26 cellular contexts compared by ENCODE assay signal in genomic region chr1:183516725-183517124, GRCh38. TPM values are rescaled to one million over a fixed set of nuclear protein-coding genes. Genes with fewer than 3 reads are reported as not detected.
DNase-seq lines count a peak whose midpoint lies in the region; ATAC-seq, FAIRE-seq and TF ChIP-seq lines count a peak whose summit lies in the region.
"Had no signal": no experiment of that assay in that cellular context is flagged by ENCODE, and none has a peak within 500 bp of the region (broad histone marks: within the 10 kb centered on the region; RNA-seq: fewer than 3 reads in every experiment).

No MANE protein-coding gene starts in this region.

- H3F3A ChIP-seq in neural progenitor cell (ENCODE audit: low read depth) = no peaks in the 10 kb centered on the region

- TF ChIP-seq POLR2A in GM12891 (IDR thresholded peaks at IDR 0.05; ENCODE audit: low read depth, low read length) = no peak

- no peak overlapping the region for H2AFZ ChIP-seq in neural progenitor cell (replicated peaks)

- H3K36me3 ChIP-seq in neural progenitor cell = peaks cover 6% of the 10 kb centered on the region

- no peak overlapping the region for H3K27ac ChIP-seq in neural progenitor cell
- H3K27ac ChIP-seq: A549, HL-60, SJSA1 had no signal

- H3K4me1 Mint-ChIP-seq in activated T-helper 2 cell treated with anti-CD3 and anti-CD28 coated beads, Interferon-gamma antibody, Interleukin-2, Interleukin-4, amounts not matched to agents 10 μg/mL and 5 μg/mL and 100 μg/mL, durations not matched to agents 14 hours and 24 hours and 36 hours (ENCODE audit: low read depth) = peaks cover 21% of the 10 kb centered on the region
- H3K4me1 Mint-ChIP-seq in activated naive CD4-positive, alpha-beta T cell treated with anti-CD3 and anti-CD28 coated beads for 36 hours (ENCODE audit: low read depth) = peaks cover 14% of the 10 kb centered on the region
- peaks cover 3% of the 10 kb centered on the region for H3K4me1 Mint-ChIP-seq in neural progenitor cell

- H3K79me2 ChIP-seq in neural progenitor cell (ENCODE audit: low read depth) = peaks cover 28% of the 10 kb centered on the region

- H3K4me3 Mint-ChIP-seq in activated T-helper 2 cell treated with anti-CD3 and anti-CD28 coated beads, Interferon-gamma antibody, Interleukin-2, Interleukin-4, amounts not matched to agents 10 μg/mL and 5 μg/mL and 100 μg/mL, durations not matched to agents 14 hours and 24 hours and 36 hours (ENCODE audit: low read depth) = no peak overlapping the region
- H3K4me3 Mint-ChIP-seq in activated naive CD4-positive, alpha-beta T cell treated with anti-CD3 and anti-CD28 coated beads for 36 hours = no peak overlapping the region
- no peak overlapping the region for H3K4me3 Mint-ChIP-seq in neural progenitor cell
- H3K4me3 Mint-ChIP-seq: H9 had no signal

- DNase-seq in GM12891 (ENCODE audit: insufficient read length, low spot score) (no peak), NCI-H526 (lab: John Stamatoyannopoulos, UW) (peak; percentile 50), left colon (no peak), NCI-H1417 (lab: John Stamatoyannopoulos, UW) (no peak), neural progenitor cell (ENCODE audit: low spot score) (no peak), NK-92 (lab: John Stamatoyannopoulos, UW; ENCODE audit: unreplicated experiment) (no peak)
- DNase-seq in activated T-helper 2 cell treated with anti-CD3 and anti-CD28 coated beads, Interferon-gamma antibody, Interleukin-2, Interleukin-4, amounts not matched to agents 10 μg/mL and 5 μg/mL and 100 μg/mL, durations not matched to agents 14 hours and 24 hours and 36 hours (ENCODE audit: low spot score) = no peak
- DNase-seq in activated naive CD4-positive, alpha-beta T cell treated with anti-CD3 and anti-CD28 coated beads for 36 hours = no peak
- DNase-seq: BE2C, EL, GF-D8, H9, KBM-7, NCI-H1105, NCI-H1694, NCI-H2107, NCI-H2227 treated with DMSO at 0.1 percent for 48 hours, NCI-H510A, NCI-H82, OCI-M1 had no signal

- H3K9ac ChIP-seq in neural progenitor cell = no peak overlapping the region

- no peaks in the 10 kb centered on the region for H3K27me3 ChIP-seq in neural progenitor cell
- H3K27me3 ChIP-seq: BE2C, SJSA1 had no signal

- H3K36me3 Mint-ChIP-seq in activated T-helper 2 cell treated with anti-CD3 and anti-CD28 coated beads, Interferon-gamma antibody, Interleukin-2, Interleukin-4, amounts not matched to agents 10 μg/mL and 5 μg/mL and 100 μg/mL, durations not matched to agents 14 hours and 24 hours and 36 hours (ENCODE audit: low read depth) = peaks cover 45% of the 10 kb centered on the region
- H3K36me3 Mint-ChIP-seq in activated naive CD4-positive, alpha-beta T cell treated with anti-CD3 and anti-CD28 coated beads for 36 hours (ENCODE audit: low read depth) = peaks cover 24% of the 10 kb centered on the region
- H3K36me3 Mint-ChIP-seq in neural progenitor cell = peaks cover 12% of the 10 kb centered on the region

- no peak overlapping the region for H3K4me2 ChIP-seq in neural progenitor cell
- H3K4me2 ChIP-seq: A549 had no signal

- H3K4me1 ChIP-seq in neural progenitor cell = peaks cover 1% of the 10 kb centered on the region

- CTCF ChIA-PET in activated naive CD4-positive, alpha-beta T cell treated with anti-CD3 and anti-CD28 coated beads for 36 hours (lab: Charles Lee) = no interaction called here

- TF ChIP-seq CTCF in neural progenitor cell (IDR thresholded peaks at IDR 0.05) = no peak

- intact Hi-C loops in activated T-helper 2 cell treated with anti-CD3 and anti-CD28 coated beads, Interferon-gamma antibody, Interleukin-2, Interleukin-4, amounts not matched to agents 10 μg/mL and 5 μg/mL and 100 μg/mL, durations not matched to agents 14 hours and 24 hours and 36 hours (cut with micrococcal nuclease) = no loop called here
- intact Hi-C loops in left colon (cut with DNase I, micrococcal nuclease) = no loop called here
- intact Hi-C loops in activated naive CD4-positive, alpha-beta T cell treated with anti-CD3 and anti-CD28 coated beads for 36 hours (cut with micrococcal nuclease) = no loop called here

- peak; percentile 38 for FAIRE-seq in GM12891 (lab: Jason Lieb, UNC)
- FAIRE-seq: A549, HepG2, RCC 7860 had no signal

- H3K9me3 ChIP-seq in neural progenitor cell (ENCODE audit: low read depth) = no peaks in the 10 kb centered on the region
- H3K9me3 ChIP-seq: A549, BE2C, SJSA1 had no signal

- peak; percentile 89 for ATAC-seq in left colon
- ATAC-seq: A549, HepG2, Right ventricle myocardium inferior had no signal

- H3K27ac Mint-ChIP-seq in activated T-helper 2 cell treated with anti-CD3 and anti-CD28 coated beads, Interferon-gamma antibody, Interleukin-2, Interleukin-4, amounts not matched to agents 10 μg/mL and 5 μg/mL and 100 μg/mL, durations not matched to agents 14 hours and 24 hours and 36 hours = peak overlapping the region; percentile 8
- H3K27ac Mint-ChIP-seq in activated naive CD4-positive, alpha-beta T cell treated with anti-CD3 and anti-CD28 coated beads for 36 hours = no peak overlapping the region
- H3K27ac Mint-ChIP-seq in neural progenitor cell = no peak overlapping the region
- H3K27ac Mint-ChIP-seq: H9 had no signal

- H3K27me3 Mint-ChIP-seq in activated T-helper 2 cell treated with anti-CD3 and anti-CD28 coated beads, Interferon-gamma antibody, Interleukin-2, Interleukin-4, amounts not matched to agents 10 μg/mL and 5 μg/mL and 100 μg/mL, durations not matched to agents 14 hours and 24 hours and 36 hours (ENCODE audit: low read depth) = no peaks in the 10 kb centered on the region
- no peaks in the 10 kb centered on the region for H3K27me3 Mint-ChIP-seq in activated naive CD4-positive, alpha-beta T cell treated with anti-CD3 and anti-CD28 coated beads for 36 hours (ENCODE audit: low read depth)
- no peaks in the 10 kb centered on the region for H3K27me3 Mint-ChIP-seq in neural progenitor cell (ENCODE audit: insufficient read depth, low read depth)

- H4K20me1 ChIP-seq in neural progenitor cell (ENCODE audit: low read depth) = peaks cover 15% of the 10 kb centered on the region

- no peaks in the 10 kb centered on the region for H3K9me3 Mint-ChIP-seq in activated T-helper 2 cell treated with anti-CD3 and anti-CD28 coated beads, Interferon-gamma antibody, Interleukin-2, Interleukin-4, amounts not matched to agents 10 μg/mL and 5 μg/mL and 100 μg/mL, durations not matched to agents 14 hours and 24 hours and 36 hours
- H3K9me3 Mint-ChIP-seq in activated naive CD4-positive, alpha-beta T cell treated with anti-CD3 and anti-CD28 coated beads for 36 hours = no peaks in the 10 kb centered on the region
- H3K9me3 Mint-ChIP-seq in neural progenitor cell = no peaks in the 10 kb centered on the region
- H3K9me3 Mint-ChIP-seq: H9 had no signal

- no peak overlapping the region for H3K4me3 ChIP-seq in neural progenitor cell
- H3K4me3 ChIP-seq: A549, SJSA1 had no signal

TF ChIP-seq in GM12891, 5 proteins besides CTCF, POLR2A, EP300 and RAD21:
- TF ChIP-seq TAF1 (IDR thresholded peaks at IDR 0.05; ENCODE audit: low read depth, low read length) = no peak
- no peak for TF ChIP-seq PAX5 (IDR thresholded peaks at IDR 0.05; ENCODE audit: insufficient read depth, low read length, severe bottlenecking)
- TF ChIP-seq POLR2AphosphoS5 (IDR thresholded peaks at IDR 0.05; ENCODE audit: low read depth, low read length) = no peak
- TF ChIP-seq POU2F2 (IDR thresholded peaks at IDR 0.05; ENCODE audit: low read depth, low read length) = no peak
- no peak for TF ChIP-seq SPI1 (IDR thresholded peaks at IDR 0.05; ENCODE audit: low read depth, low read length)

RNA-seq across cellular contexts. Expression of gene SMG7, which starts 44.4 kb away (rescaled TPM):
- 23.3 TPM for polyA plus RNA-seq in GM12891 (2012; ENCODE audit: low read depth, missing spikeins)
- total RNA-seq in activated T-helper 2 cell treated with anti-CD3 and anti-CD28 coated beads, Interferon-gamma antibody, Interleukin-2, Interleukin-4, amounts not matched to agents 10 μg/mL and 5 μg/mL and 100 μg/mL, durations not matched to agents 14 hours and 24 hours and 36 hours = 63.3 and 65.0 TPM in 2 replicates
- total RNA-seq in left colon (10 to 100 TPM; 53.4 to 56.3 TPM), neural progenitor cell (ENCODE audit: low replicate concordance) (33.4 and 33.5 TPM in 2 replicates)
- total RNA-seq in activated naive CD4-positive, alpha-beta T cell treated with anti-CD3 and anti-CD28 coated beads for 36 hours = 10 to 100 TPM; 49.3 to 54.2 TPM

Comparison
In these comparisons a context has a peak if more than half of its experiments do, and no peak if none do; other contexts are left out.
1. DNase-seq: peak in NCI-H526 (2 of 2); none in GM12891 (single experiment), activated T-helper 2 cell treated with anti-CD3 and anti-CD28 coated beads, Interferon-gamma antibody, Interleukin-2, Interleukin-4, amounts not matched to agents 10 μg/mL and 5 μg/mL and 100 μg/mL, durations not matched to agents 14 hours and 24 hours and 36 hours (single experiment), left colon (0 of 2), NCI-H1417 (0 of 3), activated naive CD4-positive, alpha-beta T cell treated with anti-CD3 and anti-CD28 coated beads for 36 hours (single experiment), neural progenitor cell (single experiment) and NK-92 (single experiment).